8 cellular contexts compared by ENCODE assay signal in the genomic region with DNA sequence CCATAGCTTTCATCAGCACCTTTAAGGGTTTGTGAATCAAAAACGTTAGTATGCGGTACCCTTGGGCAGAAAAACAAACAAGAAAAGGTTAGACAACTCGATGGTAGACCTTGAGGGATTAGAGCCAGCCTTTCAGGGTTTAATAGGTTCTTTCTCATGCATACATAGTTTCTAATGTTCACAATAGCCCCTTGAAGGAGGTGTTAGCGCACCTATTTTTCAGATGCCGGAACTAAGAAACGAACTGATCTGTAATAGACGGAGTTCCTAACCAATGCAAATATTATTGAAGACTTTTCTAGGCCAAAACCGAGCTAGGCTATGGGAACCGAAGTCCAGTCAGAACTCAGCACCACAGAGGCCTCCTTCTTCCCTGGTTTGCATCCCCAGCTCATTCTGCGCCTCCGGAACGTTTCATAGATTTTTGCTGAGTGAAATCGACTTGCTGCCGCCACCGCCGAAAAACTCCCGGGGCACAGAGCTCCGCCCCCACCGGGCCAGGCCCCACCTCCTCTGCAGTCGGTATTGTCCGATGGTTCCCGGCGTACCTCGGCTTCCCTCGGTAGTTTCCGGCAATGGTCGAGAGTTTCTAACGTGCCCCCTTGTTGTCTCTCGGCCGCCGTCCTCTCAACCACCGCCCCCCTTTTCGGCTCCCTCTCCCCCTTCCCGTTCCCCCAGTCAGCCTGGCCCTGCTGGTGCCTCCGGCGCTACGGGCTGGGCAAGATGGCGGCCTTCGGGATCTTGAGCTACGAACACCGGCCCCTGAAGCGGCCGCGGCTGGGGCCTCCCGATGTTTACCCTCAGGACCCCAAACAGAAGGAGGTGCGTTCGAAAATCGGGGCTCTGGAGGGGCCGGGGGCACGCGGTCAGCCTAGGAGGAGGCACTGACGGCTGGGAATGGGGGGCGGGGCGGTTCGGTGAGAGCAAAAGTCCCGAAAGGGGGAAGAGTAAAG. TPM values are rescaled to one million over a fixed set of nuclear protein-coding genes. Genes with fewer than 3 reads are reported as not detected.
A peak's percentile ranks its signal among the peaks of the same experiment; 100 is the strongest.
DNase-seq lines count a peak whose midpoint lies in the region; ATAC-seq and TF ChIP-seq lines count a peak whose summit lies in the region.

A gene (plus strand): TSS at position 565 of the 953 bp plus-strand sequence. CDS start 159 bp downstream, at position 724.

- intact Hi-C loops in dendritic cell treated with granulocyte-macrophage colony-stimulating factor and Interleukin-4, amounts not matched to agents 40 ng/mL and 50 ng/mL, for 4 days (cut with micrococcal nuclease) = no loop called here
- intact Hi-C loops in left lung (cut with DNase I) = no loop called here

- H3K4me3 ChIP-seq in BE2C (ENCODE audit: low read depth, low read length) (peak within 1 kb of the TSS; percentile 67), left lung (peak within 1 kb of the TSS; percentile 41 to 52)

- H3K36me3 ChIP-seq in BE2C (peaks cover 14% of the 10 kb centered on the region), left lung (peaks cover 0 to 23% of the 10 kb centered on the region in 2 donors)

- H3K27me3 Mint-ChIP-seq in dendritic cell treated with granulocyte-macrophage colony-stimulating factor and Interleukin-4, amounts not matched to agents 40 ng/mL and 50 ng/mL, for 4 days = no peaks in the 10 kb centered on the region

- H3K9me3 ChIP-seq in BE2C (no peaks in the 10 kb centered on the region), left lung (no peaks in the 10 kb centered on the region)

- no peaks in the 10 kb centered on the region for H3K9me3 Mint-ChIP-seq in dendritic cell treated with granulocyte-macrophage colony-stimulating factor and Interleukin-4, amounts not matched to agents 40 ng/mL and 50 ng/mL, for 4 days

- H3K27ac ChIP-seq in left lung = peak within 1 kb of the TSS; percentile 65 to 80

- H3K4me3 Mint-ChIP-seq in dendritic cell treated with granulocyte-macrophage colony-stimulating factor and Interleukin-4, amounts not matched to agents 40 ng/mL and 50 ng/mL, for 4 days = peak within 1 kb of the TSS; percentile 86

- H3K27me3 ChIP-seq in BE2C = no peaks in the 10 kb centered on the region
- H3K27me3 ChIP-seq in left lung = no peaks in the 10 kb centered on the region

- peak; percentile 77 for DNase-seq in BE2C
- peak; percentile 88 for DNase-seq in NCI-H69 (lab: John Stamatoyannopoulos, UW)
- peak; percentile 65 for DNase-seq in activated CD4-positive, alpha-beta T cell treated with anti-CD3 and anti-CD28 coated beads, Interleukin-2, amount 50 U/mL, for 24 hours (ENCODE audit: low read depth in 1 of 2, low spot score in 1 of 2)
- peak; percentile 83 to 91 for DNase-seq in left lung
- DNase-seq in stimulated activated CD4-positive, alpha-beta T cell treated with anti-CD3 and anti-CD28 coated beads, Interleukin-2, amount 100 ng/mL, for 4 hours (ENCODE audit: low read depth) = peak; percentile 63

- no peaks in the 10 kb centered on the region for H3K4me1 ChIP-seq in BE2C
- peaks cover 0 to 15% of the 10 kb centered on the region in 2 donors for H3K4me1 ChIP-seq in left lung

- TF ChIP-seq CTCF in BE2C (IDR thresholded peaks at IDR 0.05; ENCODE audit: low read depth, low read length) (no peak), left lung (IDR thresholded peaks at IDR 0.05) (no peak)

- ATAC-seq in HG03439 (IDR thresholded peaks at IDR 0.05; ENCODE audit: unreplicated experiment) (peak; percentile 93), left lung (peak; percentile 99)

- peaks cover 45% of the 10 kb centered on the region for H3K36me3 Mint-ChIP-seq in dendritic cell treated with granulocyte-macrophage colony-stimulating factor and Interleukin-4, amounts not matched to agents 40 ng/mL and 50 ng/mL, for 4 days (ENCODE audit: low read depth)

- H3K27ac Mint-ChIP-seq in dendritic cell treated with granulocyte-macrophage colony-stimulating factor and Interleukin-4, amounts not matched to agents 40 ng/mL and 50 ng/mL, for 4 days = peak within 1 kb of the TSS; percentile 95

- peak; percentile 67 for TF ChIP-seq POLR2A in GM19099 (IDR thresholded peaks at IDR 0.05; ENCODE audit: extremely low read depth, insufficient read length, low read depth)

- peaks cover 7% of the 10 kb centered on the region for H3K4me1 Mint-ChIP-seq in dendritic cell treated with granulocyte-macrophage colony-stimulating factor and Interleukin-4, amounts not matched to agents 40 ng/mL and 50 ng/mL, for 4 days (ENCODE audit: low read depth)

RNA-seq across cellular contexts. Expression of the gene that starts here (rescaled TPM):
- 81.2 TPM for polyA plus RNA-seq in BE2C (2012; ENCODE audit: insufficient read depth, insufficient read length, low read depth)
- 10 to 100 TPM; 37.0 to 42.7 TPM for total RNA-seq in left lung

Comparison
In these comparisons a context has a peak if more than half of its experiments do, and no peak if none do; other contexts are left out.
1. Peak in every context shown above with its lines: DNase-seq, ATAC-seq, H3K4me3 ChIP-seq and H3K27ac ChIP-seq.